20 cellular contexts compared by ENCODE assay signal in genomic region chr12:131591714-131592709, GRCh38.
DNase-seq lines count a peak whose midpoint lies in the region; ATAC-seq, FAIRE-seq and TF ChIP-seq lines count a peak whose summit lies in the region.
"Had no signal": no experiment of that assay in that cellular context is flagged by ENCODE, and none has a peak within 500 bp of the region (broad histone marks: within the 10 kb centered on the region; RNA-seq: fewer than 3 reads in every experiment).

No MANE protein-coding gene starts in this region.

- peak; percentile 40; the same call in 2 of the 3 replicates for ATAC-seq in GM23338
- no peak for ATAC-seq in WTC11
- ATAC-seq in body of pancreas, result no peak
- no peak for ATAC-seq in left lobe of liver

- no peaks in the 10 kb centered on the region for H3K36me3 ChIP-seq in GM23338 (ENCODE audit: insufficient read depth)
- H3K36me3 ChIP-seq in body of pancreas (replicated peaks in 1 of 2; ENCODE audit: insufficient read depth in 1 of 2, low read depth in 2 of 2), result no peaks in the 10 kb centered on the region
- H3K36me3 ChIP-seq: Peyer's patch, SJCRH30 had no signal

- H2AFZ ChIP-seq in GM23338, result peak overlapping the region; percentile 66; the same call in 1 of the 2 replicates

- WGBS in body of pancreas, 2 donors, result 88 to 91% methylated on average over 29 to 36 of the region's 42 CpGs

- intact Hi-C loops in body of pancreas (cut with DNase I), result no loop called here

- FAIRE-seq in GM12892 (lab: Jason Lieb, UNC), result no peak
- FAIRE-seq: A549 had no signal

- no peaks in the 10 kb centered on the region for H3K9me2 ChIP-seq in GM23338 (ENCODE audit: insufficient read depth)

- TF ChIP-seq POLR2A in body of pancreas (IDR thresholded peaks at IDR 0.05), result no peak
- no peak for TF ChIP-seq POLR2A in GM12892 (IDR thresholded peaks at IDR 0.05; ENCODE audit: low read depth, low read length)

- TF ChIP-seq CTCF in GM23338 (conservative IDR thresholded peaks at IDR 0.05; ENCODE audit: low read depth in 2 of 2) (no peak), WTC11 (IDR thresholded peaks at IDR 0.05) (no peak), glutamatergic neuron (IDR thresholded peaks at IDR 0.05; ENCODE audit: partially characterized antibody, unreplicated experiment) (no peak), body of pancreas (IDR thresholded peaks at IDR 0.05) (no peak), type B pancreatic cell (conservative IDR thresholded peaks at IDR 0.05) (no peak)

- no peak for DNase-seq in GM23338 (ENCODE audit: low spot score)
- peak; percentile 11 for DNase-seq in NAMALWA (ENCODE audit: low spot score)
- DNase-seq in WTC11 (ENCODE audit: low spot score), result no peak
- DNase-seq in glutamatergic neuron, result peak; percentile 6
- no peak for DNase-seq in body of pancreas
- no peak for DNase-seq in type B pancreatic cell (ENCODE audit: extremely low spot score, unreplicated experiment)
- DNase-seq in left lobe of liver (ENCODE audit: low spot score), result no peak
- no peak for DNase-seq in GM12892 (ENCODE audit: insufficient read length)
- DNase-seq: GDM1, H9, IMR-90, NCI-H1048, NCI-H1417 treated with DMSO at 0.1 percent for 48 hours, NCI-H187 treated with DMSO at 0.1 percent for 48 hours, NCI-H510A, NCI-H774, Peyer's patch had no signal

- H3K9me3 ChIP-seq in body of pancreas, result no peaks in the 10 kb centered on the region
- H3K9me3 ChIP-seq: A549, SJCRH30 had no signal

- H3K27ac ChIP-seq in GM23338 (ENCODE audit: low read depth) (no peak overlapping the region), body of pancreas (no peak overlapping the region)
- H3K27ac ChIP-seq: A549, Peyer's patch, SJCRH30 had no signal

- H3K4me2 ChIP-seq in GM23338, result no peak overlapping the region
- H3K4me2 ChIP-seq: A549 had no signal

- CTCF ChIA-PET in WTC11 (lab: Charles Lee), result interaction anchor here (1.4 kb wide), 1 partner anchor 432 kb away, joined by 3 read pairs; no protein-coding TSS in a partner anchor

- H3K27me3 ChIP-seq in GM23338 (ENCODE audit: insufficient read depth), result no peaks in the 10 kb centered on the region
- H3K27me3 ChIP-seq in body of pancreas, result no peaks in the 10 kb centered on the region
- H3K27me3 ChIP-seq: Peyer's patch, SJCRH30 had no signal

- H3K4me3 Mint-ChIP-seq in GM23338, result no peak overlapping the region
- no peak overlapping the region for H3K4me3 Mint-ChIP-seq in WTC11
- H3K4me3 Mint-ChIP-seq in glutamatergic neuron (ENCODE audit: unreplicated experiment), result no peak overlapping the region
- H3K4me3 Mint-ChIP-seq in type B pancreatic cell, result no peak overlapping the region
- H3K4me3 Mint-ChIP-seq: B cell had no signal

- POLR2A ChIA-PET in WTC11 (lab: Charles Lee), result no interaction called here

- H3K9me3 Mint-ChIP-seq in GM23338 (peaks cover 14% of the 10 kb centered on the region), WTC11 (peaks cover 13% of the 10 kb centered on the region; the same call in 1 of the 2 replicates), glutamatergic neuron (ENCODE audit: unreplicated experiment) (peaks cover 5% of the 10 kb centered on the region), type B pancreatic cell (no peaks in the 10 kb centered on the region)
- H3K9me3 Mint-ChIP-seq: H9 had no signal

- H3K4me1 ChIP-seq in GM23338 (ENCODE audit: insufficient read depth) (no peaks in the 10 kb centered on the region), body of pancreas (no peaks in the 10 kb centered on the region)
- H3K4me1 ChIP-seq: A549, Peyer's patch had no signal

- H4K20me1 ChIP-seq in GM23338 (replicated peaks; ENCODE audit: insufficient read depth), result no peaks in the 10 kb centered on the region

- H3K27me3 Mint-ChIP-seq in GM23338 (ENCODE audit: insufficient read depth, low read depth, poor library complexity) (peaks cover 8% of the 10 kb centered on the region), WTC11 (ENCODE audit: low read depth) (no peaks in the 10 kb centered on the region), glutamatergic neuron (ENCODE audit: unreplicated experiment) (peaks cover 2% of the 10 kb centered on the region), type B pancreatic cell (peaks cover 31% of the 10 kb centered on the region)
- H3K27me3 Mint-ChIP-seq: B cell had no signal

- no peaks in the 10 kb centered on the region for H3K79me2 ChIP-seq in GM23338 (replicated peaks; ENCODE audit: insufficient read depth)

- no peaks in the 10 kb centered on the region for H3F3A ChIP-seq in GM23338 (replicated peaks; ENCODE audit: low read depth)

- peaks cover 3% of the 10 kb centered on the region; the same call in 1 of the 3 replicates for H3K36me3 Mint-ChIP-seq in GM23338 (ENCODE audit: low read depth)
- no peaks in the 10 kb centered on the region for H3K36me3 Mint-ChIP-seq in WTC11
- H3K36me3 Mint-ChIP-seq in glutamatergic neuron (ENCODE audit: unreplicated experiment), result no peaks in the 10 kb centered on the region
- no peaks in the 10 kb centered on the region for H3K36me3 Mint-ChIP-seq in type B pancreatic cell

- H3K4me3 ChIP-seq in GM23338 (no peak overlapping the region), body of pancreas (no peak overlapping the region)
- H3K4me3 ChIP-seq: A549, Peyer's patch, SJCRH30 had no signal

- H3K27ac Mint-ChIP-seq in GM23338 (no peak overlapping the region), WTC11 (peak overlapping the region; percentile 11; the same call in 1 of the 2 replicates), glutamatergic neuron (ENCODE audit: unreplicated experiment) (no peak overlapping the region), type B pancreatic cell (no peak overlapping the region)
- H3K27ac Mint-ChIP-seq: B cell, H9 had no signal

- H3K4me1 Mint-ChIP-seq in GM23338 (peaks cover 16% of the 10 kb centered on the region), WTC11 (peaks cover 17% of the 10 kb centered on the region), glutamatergic neuron (ENCODE audit: low read depth, unreplicated experiment) (no peaks in the 10 kb centered on the region), type B pancreatic cell (ENCODE audit: unreplicated experiment) (peaks cover 19% of the 10 kb centered on the region)

TF ChIP-seq in GM23338, 12 proteins besides CTCF, POLR2A, EP300 and RAD21 (continues in another document):
- no peak for TF ChIP-seq EZH2 (IDR thresholded peaks at IDR 0.05; ENCODE audit: low read depth, unreplicated experiment)
- TF ChIP-seq STAT1 (IDR thresholded peaks at IDR 0.05; ENCODE audit: unreplicated experiment), result no peak
- no peak for TF ChIP-seq NANOG (IDR thresholded peaks at IDR 0.05; ENCODE audit: borderline replicate concordance)
- TF ChIP-seq ZNF114 (CRISPR knock-in tag; IDR thresholded peaks at IDR 0.05), result no peak

TF ChIP-seq in WTC11, 78 proteins besides CTCF, POLR2A, EP300 and RAD21:
- TF ChIP-seq NFYB (CRISPR knock-in tag; conservative IDR thresholded peaks at IDR 0.05; ENCODE audit: low read depth) (peak; percentile 65), ZNF396 (CRISPR knock-in tag; IDR thresholded peaks at IDR 0.05; ENCODE audit: borderline replicate concordance) (no peak), PRRX2 (CRISPR knock-in tag; IDR thresholded peaks at IDR 0.05) (no peak)
- TF ChIP-seq, protein P1, sequence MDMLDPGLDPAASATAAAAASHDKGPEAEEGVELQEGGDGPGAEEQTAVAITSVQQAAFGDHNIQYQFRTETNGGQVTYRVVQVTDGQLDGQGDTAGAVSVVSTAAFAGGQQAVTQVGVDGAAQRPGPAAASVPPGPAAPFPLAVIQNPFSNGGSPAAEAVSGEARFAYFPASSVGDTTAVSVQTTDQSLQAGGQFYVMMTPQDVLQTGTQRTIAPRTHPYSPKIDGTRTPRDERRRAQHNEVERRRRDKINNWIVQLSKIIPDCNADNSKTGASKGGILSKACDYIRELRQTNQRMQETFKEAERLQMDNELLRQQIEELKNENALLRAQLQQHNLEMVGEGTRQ (CRISPR knock-in tag; IDR thresholded peaks at IDR 0.05), result peak; percentile 22; the same call in 1 of the 2 replicates

Comparison
In these comparisons a context has a peak if more than half of its experiments do, and no peak if none do; other contexts are left out.
1. DNase-seq: peak in NAMALWA (single experiment) and glutamatergic neuron (single experiment); none in GM23338 (single experiment), WTC11 (single experiment), body of pancreas (0 of 4), type B pancreatic cell (single experiment), left lobe of liver (single experiment) and GM12892 (single experiment).